8 cellular contexts compared by ENCODE assay signal in the genomic region with DNA sequence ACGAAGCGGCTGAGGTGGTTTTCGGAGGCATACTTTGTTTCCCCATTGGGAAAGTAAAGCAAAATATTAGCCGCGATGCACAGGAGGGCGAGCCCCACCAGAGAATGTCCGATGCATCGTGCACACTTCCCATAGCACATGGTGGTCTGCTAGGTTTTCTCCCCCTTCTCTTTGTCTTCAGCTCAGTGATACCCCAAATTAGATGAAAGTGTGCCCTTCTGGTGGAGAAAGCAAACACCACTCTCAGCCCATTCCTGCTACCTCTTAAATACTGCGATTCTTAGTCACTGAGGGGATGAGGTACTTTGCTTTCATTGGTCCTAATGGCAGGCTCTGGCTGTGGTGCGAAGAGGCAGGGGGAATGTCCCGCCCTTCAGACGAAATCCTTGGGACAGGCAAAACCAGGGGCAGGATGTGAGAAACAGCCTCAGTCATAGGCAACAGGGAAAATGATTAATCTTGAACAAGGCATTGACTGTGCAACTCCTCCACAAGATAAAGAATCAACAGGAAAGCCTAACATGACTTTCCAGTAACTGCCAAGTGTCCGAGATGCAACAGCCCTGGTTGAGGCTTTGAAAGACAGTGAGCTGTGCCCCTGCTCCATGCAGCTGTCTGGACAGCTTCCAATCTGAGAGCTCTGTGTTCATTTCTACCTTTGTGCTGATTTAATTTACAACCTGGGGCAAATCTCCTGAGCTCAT. TPM values are rescaled to one million over a fixed set of nuclear protein-coding genes. Genes with fewer than 3 reads are reported as not detected.
DNase-seq lines count a peak whose midpoint lies in the region; ATAC-seq and TF ChIP-seq lines count a peak whose summit lies in the region.

Gene TM4SF1 (minus strand): TSS at position 242 of the 704 bp plus-strand sequence. CDS start 102 bp downstream, at position 140.

- H3K27ac Mint-ChIP-seq in T-helper 17 cell: peak within 1 kb of the TSS; percentile 34

- POLR2A ChIA-PET in HCT116 (lab: Charles Lee): no interaction called here

- intact Hi-C loops in HCT116 (cut with micrococcal nuclease): no loop called here

- no peaks in the 10 kb centered on the region for H3K9me2 ChIP-seq in HCT116 (ENCODE audit: insufficient read depth)

- H3K36me3 Mint-ChIP-seq in T-helper 17 cell (ENCODE audit: low read depth): peaks cover 3% of the 10 kb centered on the region

- H3K9me3 ChIP-seq in HCT116 (ENCODE audit: control insufficient read depth in 1 of 2, insufficient read depth in 1 of 2, low read depth in 1 of 2, low read length in 2 of 2) (no peaks in the 10 kb centered on the region), T-helper 17 cell (ENCODE audit: control insufficient read depth, low read length, poor library complexity, severe bottlenecking) (no peaks in the 10 kb centered on the region), gastroesophageal sphincter (no peaks in the 10 kb centered on the region)

- H3K4me3 Mint-ChIP-seq in T-helper 17 cell: no peak within 1 kb of the TSS

- no peak for TF ChIP-seq EP300 in gastroesophageal sphincter (IDR thresholded peaks at IDR 0.05)

- peak within 1 kb of the TSS; percentile 40 for H2AFZ ChIP-seq in HCT116 (ENCODE audit: low read depth, low read length, poor library complexity, severe bottlenecking)

- 45 to 60% methylated on average over 9 to 13 of the region's 13 CpGs for WGBS in gastroesophageal sphincter (ENCODE audit: low coverage in 1 of 2), 2 donors

- H3K27me3 ChIP-seq in HCT116 (ENCODE audit: insufficient read depth, low read length) (peaks cover 3% of the 10 kb centered on the region; the same call in 1 of the 2 replicates), gastroesophageal sphincter (no peaks in the 10 kb centered on the region)

- no peaks in the 10 kb centered on the region for H4K20me1 ChIP-seq in HCT116 (ENCODE audit: insufficient read depth)

- no TSS peak for BruUV-seq in HCT116 (replicated peaks; lab: Mats Ljungman, UMichigan)

- H3K36me3 ChIP-seq in HCT116 (ENCODE audit: control insufficient read depth in 1 of 2, insufficient read depth in 2 of 2, low read length in 2 of 2) (no peaks in the 10 kb centered on the region), gastroesophageal sphincter (no peaks in the 10 kb centered on the region)

- peaks cover 32% of the 10 kb centered on the region for H3K27me3 Mint-ChIP-seq in T-helper 17 cell

- ATAC-seq in HCT116 (no peak), T-helper 17 cell (no peak), gastroesophageal sphincter (peak; percentile 78), GM21515 (IDR thresholded peaks at IDR 0.05; ENCODE audit: unreplicated experiment) (no peak), GM21786 (IDR thresholded peaks at IDR 0.05; ENCODE audit: unreplicated experiment) (no peak), GM21619 (IDR thresholded peaks at IDR 0.05; ENCODE audit: unreplicated experiment) (no peak)

- CTCF ChIA-PET in HCT116 (lab: Charles Lee): no interaction called here

- DNase-seq in HCT116 (ENCODE audit: low read depth, low spot score) (no peak), T-helper 17 cell (no peak), pulmonary artery endothelial cell (ENCODE audit: low read depth, low spot score) (peak; percentile 100), iPS-NIHi11 (ENCODE audit: low spot score) (no peak)

- H3K27ac ChIP-seq in HCT116 (ENCODE audit: low read depth, low read length): no peak within 1 kb of the TSS
- peak within 1 kb of the TSS; percentile 47 to 81 (median 66) for H3K27ac ChIP-seq in gastroesophageal sphincter

- H3K79me2 ChIP-seq in HCT116 (ENCODE audit: insufficient read depth, low read length): no peaks in the 10 kb centered on the region

- RAD21 ChIA-PET in HCT116 (lab: Charles Lee; ENCODE audit: low non-redundant PET in 1 of 2, low total read pairs in 2 of 2, uncharacterized antibody in 2 of 2, unreplicated experiment in 2 of 2): no interaction called here

- H3K4me1 ChIP-seq in HCT116 (ENCODE audit: control insufficient read depth in 1 of 2, insufficient read depth in 2 of 2, low read length in 2 of 2) (peaks cover 0 to 9% of the 10 kb centered on the region in 2 experiments; a peak in 1 of 4 replicates), gastroesophageal sphincter (peaks cover 0 to 27% (median 5%) of the 10 kb centered on the region in 3 donors)

- H3K4me1 Mint-ChIP-seq in T-helper 17 cell: peaks cover 3% of the 10 kb centered on the region

- no peak for TF ChIP-seq CTCF in HCT116 (IDR thresholded peaks at IDR 0.05 in 2 of 3, conservative IDR thresholded peaks at IDR 0.05 in 1 of 3; ENCODE audit: borderline replicate concordance in 1 of 3, insufficient read depth in 1 of 3, low read depth in 2 of 3, low read length in 2 of 3)
- no peak for TF ChIP-seq CTCF in gastroesophageal sphincter (IDR thresholded peaks at IDR 0.05)

- H3K4me2 ChIP-seq in HCT116 (ENCODE audit: low read length): no peak within 1 kb of the TSS

- no peak for TF ChIP-seq POLR2A in HCT116 (IDR thresholded peaks at IDR 0.05; ENCODE audit: borderline replicate concordance, extremely low read depth, insufficient read depth, insufficient read length)
- peak; percentile 35 to 36 for TF ChIP-seq POLR2A in gastroesophageal sphincter (IDR thresholded peaks at IDR 0.05)

- no peak within 1 kb of the TSS for H3K9ac ChIP-seq in HCT116 (ENCODE audit: low read length)

- no peak within 1 kb of the TSS for H3K4me3 ChIP-seq in HCT116 (replicated peaks in 1 of 2; ENCODE audit: low read depth in 1 of 2, low read length in 2 of 2)
- H3K4me3 ChIP-seq in gastroesophageal sphincter: peak within 1 kb of the TSS; percentile 23 to 43

- TF ChIP-seq RAD21 in HCT116 (IDR thresholded peaks at IDR 0.05; ENCODE audit: low read depth): no peak

TF ChIP-seq in HCT116, 20 proteins besides CTCF, POLR2A, EP300 and RAD21:
- TF ChIP-seq POLR2AphosphoS5 (IDR thresholded peaks at IDR 0.05; ENCODE audit: low read depth, low read length): no peak
- TF ChIP-seq, protein P1, sequence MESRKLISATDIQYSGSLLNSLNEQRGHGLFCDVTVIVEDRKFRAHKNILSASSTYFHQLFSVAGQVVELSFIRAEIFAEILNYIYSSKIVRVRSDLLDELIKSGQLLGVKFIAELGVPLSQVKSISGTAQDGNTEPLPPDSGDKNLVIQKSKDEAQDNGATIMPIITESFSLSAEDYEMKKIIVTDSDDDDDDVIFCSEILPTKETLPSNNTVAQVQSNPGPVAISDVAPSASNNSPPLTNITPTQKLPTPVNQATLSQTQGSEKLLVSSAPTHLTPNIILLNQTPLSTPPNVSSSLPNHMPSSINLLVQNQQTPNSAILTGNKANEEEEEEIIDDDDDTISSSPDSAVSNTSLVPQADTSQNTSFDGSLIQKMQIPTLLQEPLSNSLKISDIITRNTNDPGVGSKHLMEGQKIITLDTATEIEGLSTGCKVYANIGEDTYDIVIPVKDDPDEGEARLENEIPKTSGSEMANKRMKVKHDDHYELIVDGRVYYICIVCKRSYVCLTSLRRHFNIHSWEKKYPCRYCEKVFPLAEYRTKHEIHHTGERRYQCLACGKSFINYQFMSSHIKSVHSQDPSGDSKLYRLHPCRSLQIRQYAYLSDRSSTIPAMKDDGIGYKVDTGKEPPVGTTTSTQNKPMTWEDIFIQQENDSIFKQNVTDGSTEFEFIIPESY (IDR thresholded peaks at IDR 0.05; ENCODE audit: extremely low read depth, insufficient replicate concordance, low read length): no peak
- TF ChIP-seq SP1 (IDR thresholded peaks at IDR 0.05; ENCODE audit: low read depth): no peak

RNA-seq across cellular contexts. Expression of gene TM4SF1, which starts in this region (rescaled TPM):
- total RNA-seq in HCT116 (2021; ENCODE audit: unreplicated experiment) (0.66 TPM), T-helper 17 cell (under 1 TPM in 1 of 2 donors, not detected in 1; 0.83 TPM), gastroesophageal sphincter (100 to 1,000 TPM in 1 of 4 donors, 10 to 100 TPM in 3; 20.9 to 128 (median 71.9) TPM), pulmonary artery endothelial cell (1,009 and 1,063 TPM in 2 replicates)
- polyA plus RNA-seq in HCT116 (2012): 0.07 and 0.09 TPM in 2 replicates

Comparison
In these comparisons a context has a peak if more than half of its experiments do, and no peak if none do; other contexts are left out.
1. RNA of gene TM4SF1 (total RNA-seq): 1,009 to 1,063 TPM in pulmonary artery endothelial cell and 20.9 to 128 TPM in gastroesophageal sphincter; 0.83 TPM in T-helper 17 cell and 0.66 TPM in HCT116 (single experiment); every median in the first group is over 10 times any median in the second.
2. H3K4me3 ChIP-seq: peak in gastroesophageal sphincter (2 of 2); none in HCT116 (0 of 2).